Comparison of ENCODE assay signal across 8 cellular contexts in genomic region chr2:112483047-112483473, GRCh38. TPM values are rescaled to one million over a fixed set of nuclear protein-coding genes. Genes with fewer than 3 reads are reported as not detected.
DNase-seq lines count a peak whose midpoint lies in the region; ATAC-seq and TF ChIP-seq lines count a peak whose summit lies in the region.

No MANE protein-coding gene starts in this region.

- no peaks in the 10 kb centered on the region for H3K9me3 Mint-ChIP-seq in type B pancreatic cell

- peaks cover 14% of the 10 kb centered on the region for H3K4me1 Mint-ChIP-seq in type B pancreatic cell (ENCODE audit: unreplicated experiment)

- peak overlapping the region; percentile 97 for H3K4me3 Mint-ChIP-seq in type B pancreatic cell

- H3K36me3 ChIP-seq in RWPE2 (ENCODE audit: low read depth): peaks cover 23% of the 10 kb centered on the region; the same call in 1 of the 2 replicates

- H3K4me3 ChIP-seq in RWPE2 (ENCODE audit: severe bottlenecking) (peak overlapping the region; percentile 89), coronary artery (peak overlapping the region; percentile 94)

- in situ Hi-C loops in Caki2 (cut with HindIII; ENCODE audit: low pct_unique_long_range_greater_than_20kb, low sequenced_read_pairs): no loop called here

- peaks cover 23% of the 10 kb centered on the region for H3K36me3 Mint-ChIP-seq in type B pancreatic cell

- ATAC-seq in RWPE2 (ENCODE audit: low read depth) (peak; percentile 22; the same call in 2 of the 3 replicates), HG02973 (IDR thresholded peaks at IDR 0.05; ENCODE audit: unreplicated experiment) (no peak)

- TF ChIP-seq CTCF in RWPE2 (IDR thresholded peaks at IDR 0.05; ENCODE audit: poor library complexity, severe bottlenecking) (no peak), coronary artery (IDR thresholded peaks at IDR 0.05) (no peak), type B pancreatic cell (conservative IDR thresholded peaks at IDR 0.05) (no peak)

- H3K27ac Mint-ChIP-seq in type B pancreatic cell: peak overlapping the region; percentile 59

- DNase-seq in Caki2 (ENCODE audit: low read depth) (peak; percentile 66), HS-27A (ENCODE audit: low read depth) (peak; percentile 48), RWPE2 (ENCODE audit: low spot score) (no peak), coronary artery (ENCODE audit: low spot score) (no peak), medulla oblongata (ENCODE audit: extremely low spot score) (peak; percentile 18), type B pancreatic cell (ENCODE audit: extremely low spot score, unreplicated experiment) (no peak), GF-D8 (lab: John Stamatoyannopoulos, UW) (no peak)

- no peaks in the 10 kb centered on the region for H3K27me3 Mint-ChIP-seq in type B pancreatic cell

- H3K27me3 ChIP-seq in RWPE2 (ENCODE audit: insufficient read depth, poor library complexity, severe bottlenecking): no peaks in the 10 kb centered on the region

- H3K9me3 ChIP-seq in RWPE2 (ENCODE audit: severe bottlenecking): no peaks in the 10 kb centered on the region

- H3K27ac ChIP-seq in RWPE2 (ENCODE audit: poor library complexity, severe bottlenecking) (peak overlapping the region; percentile 78), coronary artery (peak overlapping the region; percentile 63 to 97)

- H3K4me1 ChIP-seq in RWPE2 (ENCODE audit: insufficient read depth, poor library complexity, severe bottlenecking): peaks cover 4% of the 10 kb centered on the region

RNA-seq across cellular contexts. Expression of gene TTL, which starts 1.1 kb away (rescaled TPM):
- 14.3 and 26.9 TPM in 2 replicates for total RNA-seq in Caki2 (2014; rRNA removed; shearing (Covaris generic); ENCODE audit: low replicate concordance)
- total RNA-seq in type B pancreatic cell (ENCODE audit: low replicate concordance): 17.4 and 58.6 TPM in 2 replicates

RNA-seq across cellular contexts. Expression of gene RGPD8, which starts 49.6 kb away (rescaled TPM):
- total RNA-seq in Caki2 (2014; rRNA removed; shearing (Covaris generic); ENCODE audit: low replicate concordance): 0.81 and 13.0 TPM in 2 replicates
- 5.5 and 10.7 TPM in 2 replicates for total RNA-seq in type B pancreatic cell (ENCODE audit: low replicate concordance)

RNA-seq across cellular contexts. Expression of gene POLR1B, which starts 59.2 kb away (rescaled TPM):
- 19.3 and 20.9 TPM in 2 replicates for total RNA-seq in Caki2 (2014; rRNA removed; shearing (Covaris generic); ENCODE audit: low replicate concordance)
- total RNA-seq in type B pancreatic cell (ENCODE audit: low replicate concordance): 29.3 and 39.9 TPM in 2 replicates

Comparison
In these comparisons a context has a peak if more than half of its experiments do, and no peak if none do; other contexts are left out.
1. DNase-seq: peak in Caki2 (single experiment), HS-27A (single experiment) and medulla oblongata (single experiment); none in RWPE2 (single experiment), coronary artery (single experiment), type B pancreatic cell (single experiment) and GF-D8 (single experiment).